17 cellular contexts compared by ENCODE assay signal in genomic region chr2:173240083-173240482, GRCh38.
DNase-seq lines count a peak whose midpoint lies in the region; ATAC-seq and TF ChIP-seq lines count a peak whose summit lies in the region.
"Had no signal": no experiment of that assay in that cellular context is flagged by ENCODE, and none has a peak within 500 bp of the region (broad histone marks: within the 10 kb centered on the region; RNA-seq: fewer than 3 reads in every experiment).

No MANE protein-coding gene starts in this region.

- TF ChIP-seq CTCF in MM.1S (IDR thresholded peaks at IDR 0.05; ENCODE audit: low read length): no peak

- no peak overlapping the region for H3K4me2 ChIP-seq in MM.1S (ENCODE audit: low read depth, low read length)

- no peaks in the 10 kb centered on the region for H3K9me2 ChIP-seq in MM.1S (replicated peaks; ENCODE audit: insufficient read depth, low read length)

- no peak overlapping the region for H3K27ac ChIP-seq in MM.1S (ENCODE audit: low read length)
- H3K27ac ChIP-seq: dorsolateral prefrontal cortex, esophagus muscularis mucosa had no signal

- DNase-seq in MM.1S (no peak), epidermal melanocyte (ENCODE audit: insufficient read length, low spot score) (no peak)
- DNase-seq: activated T-cell treated with anti-CD3 and anti-CD28 coated beads, Interleukin-2, amount 50 U/mL, for 24 hours; Caco-2; dorsolateral prefrontal cortex; islet precursor cell; mammary epithelial cell; naive thymus-derived CD4-positive, alpha-beta T cell; NCI-H82 had no signal

- no peak overlapping the region for H2AFZ ChIP-seq in MM.1S (ENCODE audit: low read length)

- H3K4me3 ChIP-seq in MM.1S (ENCODE audit: low read length): no peak overlapping the region
- H3K4me3 ChIP-seq: dorsolateral prefrontal cortex, esophagus muscularis mucosa, K562 had no signal

- H3K79me2 ChIP-seq in MM.1S (ENCODE audit: low read length): no peaks in the 10 kb centered on the region

- H3K4me1 ChIP-seq in MM.1S (ENCODE audit: low read length): no peaks in the 10 kb centered on the region
- H3K4me1 ChIP-seq: Caco-2, esophagus muscularis mucosa had no signal

- no peaks in the 10 kb centered on the region for H3K27me3 ChIP-seq in MM.1S (replicated peaks; ENCODE audit: insufficient read depth, low read length)
- H3K27me3 ChIP-seq: dorsolateral prefrontal cortex, esophagus muscularis mucosa had no signal

- no peaks in the 10 kb centered on the region for H3K36me3 ChIP-seq in MM.1S (replicated peaks; ENCODE audit: insufficient read depth, low read length)

- ATAC-seq in GM18861 (IDR thresholded peaks at IDR 0.05; ENCODE audit: unreplicated experiment) (peak; percentile 15), GM19468 (IDR thresholded peaks at IDR 0.05; ENCODE audit: extremely low read depth, unreplicated experiment) (peak; percentile 18), HG02763 (IDR thresholded peaks at IDR 0.05; ENCODE audit: unreplicated experiment) (peak; percentile 17), HG03280 (IDR thresholded peaks at IDR 0.05; ENCODE audit: unreplicated experiment) (peak; percentile 22), HG02970 (IDR thresholded peaks at IDR 0.05; ENCODE audit: low FRiP score, unreplicated experiment) (no peak), GM21529 (IDR thresholded peaks at IDR 0.05; ENCODE audit: unreplicated experiment) (no peak)
- ATAC-seq: K562; naive thymus-derived CD4-positive, alpha-beta T cell had no signal

- no peaks in the 10 kb centered on the region for H3F3A ChIP-seq in MM.1S (ENCODE audit: insufficient read depth, low read length)

- no peak overlapping the region for H3K9ac ChIP-seq in MM.1S (ENCODE audit: low read length)

- no peaks in the 10 kb centered on the region for H3K9me3 ChIP-seq in MM.1S (replicated peaks; ENCODE audit: insufficient read depth, low read length)
- H3K9me3 ChIP-seq: Caco-2, esophagus muscularis mucosa had no signal

- H4K20me1 ChIP-seq in MM.1S (ENCODE audit: insufficient read depth, low read length): no peaks in the 10 kb centered on the region

Comparison
In these comparisons a context has a peak if more than half of its experiments do, and no peak if none do; other contexts are left out.
1. ATAC-seq: peak in GM18861 (single experiment), GM19468 (single experiment), HG02763 (single experiment) and HG03280 (single experiment); none in HG02970 (single experiment) and GM21529 (single experiment).